In the genomic region with DNA sequence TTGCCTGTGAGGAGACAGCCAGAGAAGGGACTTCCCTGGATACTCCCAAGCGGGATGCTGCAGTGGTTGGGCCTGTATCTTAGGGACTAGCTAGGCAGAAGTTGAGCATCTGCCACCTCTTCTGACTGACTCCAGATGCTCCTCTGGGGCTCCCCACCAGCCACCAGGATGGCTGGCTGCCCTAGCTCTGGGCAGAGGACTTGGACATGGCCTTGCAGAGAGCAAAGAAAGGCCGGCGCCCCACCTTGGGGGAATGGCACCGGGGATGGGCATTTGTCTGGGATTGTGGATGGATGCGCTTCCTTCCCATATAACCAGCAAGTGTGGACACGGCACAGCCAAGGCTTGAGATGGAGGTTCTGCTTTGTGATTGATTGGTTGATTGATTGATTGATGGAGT, we compare ENCODE assay signal across 18 cellular contexts.
"Had no signal": no experiment of that assay in that cellular context is flagged by ENCODE, and none has a peak within 500 bp of the region (broad histone marks: within the 10 kb centered on the region; RNA-seq: fewer than 3 reads in every experiment).

No MANE protein-coding gene starts in this region.

- ATAC-seq: heart left ventricle; left lobe of liver; pancreas; stimulated activated memory B cell treated with anti-CD40 and anti-IgM and Interleukin-4, amounts not matched to agents 10 μg/mL and 1 μg/mL and 100 μg/mL, for 72 hours had no signal

- H3K9me3 Mint-ChIP-seq: nephron; stimulated activated memory B cell treated with anti-CD40 and anti-IgM and Interleukin-4, amounts not matched to agents 10 μg/mL and 1 μg/mL and 100 μg/mL, for 72 hours; stimulated activated naive CD8-positive, alpha-beta T cell treated with anti-CD3 and anti-CD28 coated beads, Interleukin-15, Interleukin-2, amounts not matched to agents 100 ng/mL and 50 ng/mL, for 24 hours had no signal

- H3K27ac Mint-ChIP-seq: nephron; stimulated activated memory B cell treated with anti-CD40 and anti-IgM and Interleukin-4, amounts not matched to agents 10 μg/mL and 1 μg/mL and 100 μg/mL, for 72 hours; stimulated activated naive CD8-positive, alpha-beta T cell treated with anti-CD3 and anti-CD28 coated beads, Interleukin-15, Interleukin-2, amounts not matched to agents 100 ng/mL and 50 ng/mL, for 24 hours had no signal

- H3K4me3 Mint-ChIP-seq: nephron; stimulated activated memory B cell treated with anti-CD40 and anti-IgM and Interleukin-4, amounts not matched to agents 10 μg/mL and 1 μg/mL and 100 μg/mL, for 72 hours; stimulated activated naive CD8-positive, alpha-beta T cell treated with anti-CD3 and anti-CD28 coated beads, Interleukin-15, Interleukin-2, amounts not matched to agents 100 ng/mL and 50 ng/mL, for 24 hours had no signal

- H3K4me1 ChIP-seq: colonic mucosa had no signal

- H3K4me1 Mint-ChIP-seq: nephron; stimulated activated memory B cell treated with anti-CD40 and anti-IgM and Interleukin-4, amounts not matched to agents 10 μg/mL and 1 μg/mL and 100 μg/mL, for 72 hours had no signal

- H3K27ac ChIP-seq: colonic mucosa, heart left ventricle, right atrium auricular region had no signal

- H3K4me3 ChIP-seq: colonic mucosa, heart left ventricle, pancreas, right atrium auricular region, smooth muscle cell, tibial nerve had no signal

- H3K27me3 Mint-ChIP-seq: stimulated activated memory B cell treated with anti-CD40 and anti-IgM and Interleukin-4, amounts not matched to agents 10 μg/mL and 1 μg/mL and 100 μg/mL, for 72 hours; stimulated activated naive CD8-positive, alpha-beta T cell treated with anti-CD3 and anti-CD28 coated beads, Interleukin-15, Interleukin-2, amounts not matched to agents 100 ng/mL and 50 ng/mL, for 24 hours had no signal

- H3K36me3 ChIP-seq: colonic mucosa had no signal

- H3K9me3 ChIP-seq: colonic mucosa, heart left ventricle, pancreas, right atrium auricular region, tibial nerve had no signal

- DNase-seq: cerebellar nuclear complex; colonic mucosa; effector CD4-positive, alpha-beta T cell; foreskin melanocyte; hippocampal formation; kidney glomerular epithelial cell; mammary epithelial cell; occipital lobe; stimulated activated CD4-positive, alpha-beta T cell treated with anti-CD3 and anti-CD28 coated beads, Interleukin-4, amount 100 ng/mL, for 1 hour had no signal

- H3K27me3 ChIP-seq: colonic mucosa, heart left ventricle, pancreas, right atrium auricular region, tibial nerve had no signal
